1 cellular context compared by ENCODE assay signal in genomic region chr20:13068336-13068735, GRCh38.
TF ChIP-seq lines count a peak whose summit lies in the region.

No MANE protein-coding gene starts in this region.

TF ChIP-seq in HepG2, 621 proteins besides CTCF, POLR2A, EP300 and RAD21:
- no peak for TF ChIP-seq MAZ (IDR thresholded peaks at IDR 0.05; ENCODE audit: borderline replicate concordance, low read depth, low read length)
- no peak for TF ChIP-seq MAZ (CRISPR knock-in tag; IDR thresholded peaks at IDR 0.05; ENCODE audit: low read depth)
- TF ChIP-seq PAF1 (CRISPR knock-in tag; IDR thresholded peaks at IDR 0.05) = no peak
- no peak for TF ChIP-seq CHCHD3 (CRISPR knock-in tag; IDR thresholded peaks at IDR 0.05)
- no peak for TF ChIP-seq ERF (CRISPR knock-in tag; IDR thresholded peaks at IDR 0.05)
- no peak for TF ChIP-seq STAG1 (CRISPR knock-in tag; IDR thresholded peaks at IDR 0.05)
- TF ChIP-seq DRAP1 (CRISPR knock-in tag; IDR thresholded peaks at IDR 0.05) = no peak
- TF ChIP-seq TFDP2 (CRISPR knock-in tag; IDR thresholded peaks at IDR 0.05) = no peak
- TF ChIP-seq ZFY (CRISPR knock-in tag; IDR thresholded peaks at IDR 0.05) = no peak
- no peak for TF ChIP-seq ESRRA (CRISPR knock-in tag; IDR thresholded peaks at IDR 0.05; ENCODE audit: low read depth)
- TF ChIP-seq NR2F1 (CRISPR knock-in tag; IDR thresholded peaks at IDR 0.05) = no peak
- TF ChIP-seq NAIF1 (CRISPR knock-in tag; IDR thresholded peaks at IDR 0.05; ENCODE audit: borderline replicate concordance) = no peak
- TF ChIP-seq NFE2L1 (CRISPR knock-in tag; IDR thresholded peaks at IDR 0.05; ENCODE audit: borderline replicate concordance) = no peak
- no peak for TF ChIP-seq PPARG (CRISPR knock-in tag; conservative IDR thresholded peaks at IDR 0.05)
- no peak for TF ChIP-seq ZC3H13 (CRISPR knock-in tag; IDR thresholded peaks at IDR 0.05)
- no peak for TF ChIP-seq BORCS8-MEF2B (CRISPR knock-in tag; IDR thresholded peaks at IDR 0.05)
- no peak for TF ChIP-seq TBX2 (CRISPR knock-in tag; IDR thresholded peaks at IDR 0.05; ENCODE audit: borderline replicate concordance)
- no peak for TF ChIP-seq ZBTB37 (CRISPR knock-in tag; IDR thresholded peaks at IDR 0.05)
- TF ChIP-seq ATRX (CRISPR knock-in tag; IDR thresholded peaks at IDR 0.05; ENCODE audit: borderline replicate concordance) = no peak
- TF ChIP-seq ZNF550 (CRISPR knock-in tag; IDR thresholded peaks at IDR 0.05; ENCODE audit: borderline replicate concordance) = no peak
TF ChIP-seq in HepG2: peak in this region for 0.
